Comparison of ENCODE assay signal across 36 cellular contexts in genomic region chr4:120353235-120353634, GRCh38.
"Had no signal": no experiment of that assay in that cellular context is flagged by ENCODE, and none has a peak within 500 bp of the region (broad histone marks: within the 10 kb centered on the region; RNA-seq: fewer than 3 reads in every experiment).

No MANE protein-coding gene starts in this region.

- H3K27me3 ChIP-seq: MG63 had no signal

- H3K4me3 ChIP-seq: MG63 had no signal

- DNase-seq: Kasumi-1, MG63, MM.1S, MV-4-11, NCI-H1048, NCI-H1092, NCI-H1092 treated with DMSO at 0.1 percent for 48 hours, NCI-H1105, NCI-H1105 treated with DMSO at 0.1 percent for 48 hours, NCI-H1417, NCI-H1417 treated with DMSO at 0.1 percent for 48 hours, NCI-H1436, NCI-H1436 treated with DMSO at 0.1 percent for 48 hours, NCI-H146, NCI-H1694, NCI-H1694 treated with DMSO at 0.1 percent for 48 hours, NCI-H187, NCI-H187 treated with DMSO at 0.1 percent for 48 hours, NCI-H1930, NCI-H2029, NCI-H2029 treated with DMSO at 0.1 percent for 48 hours, NCI-H2081, NCI-H2081 treated with DMSO at 0.1 percent for 48 hours, NCI-H2107, NCI-H2171, NCI-H2171 treated with DMSO at 0.1 percent for 48 hours, NCI-H2227 treated with DMSO at 0.1 percent for 48 hours, NCI-H226, NCI-H345, NCI-H446, NCI-H446 treated with DMSO at 0.1 percent for 48 hours, NCI-H510A, NCI-H510A treated with DMSO at 0.1 percent for 48 hours, NCI-H524, NCI-H524 treated with DMSO at 0.1 percent for 48 hours, NCI-H526 had no signal

- H3K9me3 ChIP-seq: MG63 had no signal

- H3K36me3 ChIP-seq: MG63 had no signal
